In genomic region chr2:55062754-55063153, GRCh38 we compare ENCODE assay signal across 2 cellular contexts.
TF ChIP-seq lines count a peak whose summit lies in the region.

No MANE protein-coding gene starts in this region.

TF ChIP-seq in HepG2, 621 proteins besides CTCF, POLR2A, EP300 and RAD21:
- no peak for TF ChIP-seq ZNF574 (CRISPR knock-in tag; IDR thresholded peaks at IDR 0.05)
- no peak for TF ChIP-seq NFKB2 (CRISPR knock-in tag; IDR thresholded peaks at IDR 0.05; ENCODE audit: borderline replicate concordance)
- TF ChIP-seq ZNF20 (CRISPR knock-in tag; IDR thresholded peaks at IDR 0.05), result no peak
- TF ChIP-seq ZNF770 (CRISPR knock-in tag; IDR thresholded peaks at IDR 0.05), result no peak

TF ChIP-seq in K562, 482 proteins besides CTCF, POLR2A, EP300 and RAD21:
- no peak for TF ChIP-seq ZBTB2 (IDR thresholded peaks at IDR 0.05)
- TF ChIP-seq RBM25 (IDR thresholded peaks at IDR 0.05; ENCODE audit: low read depth, low read length, severe bottlenecking), result peak; percentile 86
- no peak for TF ChIP-seq ZNF75A (CRISPR knock-in tag; IDR thresholded peaks at IDR 0.05)
- TF ChIP-seq MAX (CRISPR knock-in tag; IDR thresholded peaks at IDR 0.05), result no peak
- TF ChIP-seq DPF2 (IDR thresholded peaks at IDR 0.05), result no peak
- TF ChIP-seq POLR3A (IDR thresholded peaks at IDR 0.05; ENCODE audit: borderline replicate concordance, extremely low read depth, insufficient read depth, insufficient read length), result no peak
- 0 out of 2 replicates have a peak, but pooled peaks have one; percentile 53 for TF ChIP-seq ADNP (tag; IDR thresholded peaks at IDR 0.05)
- peak in 1 of 2 experiments; percentile 3; a peak in 1 of 4 replicates for TF ChIP-seq KDM1A (IDR thresholded peaks at IDR 0.05)
- no peak for TF ChIP-seq ELF1 (tag; IDR thresholded peaks at IDR 0.05)
TF ChIP-seq in K562: peak in this region for 3.
